In genomic region chr4:145496292-145496691, GRCh38 we compare ENCODE assay signal across 18 cellular contexts. TPM values are rescaled to one million over a fixed set of nuclear protein-coding genes. Genes with fewer than 3 reads are reported as not detected.
DNase-seq lines count a peak whose midpoint lies in the region; ATAC-seq, FAIRE-seq and TF ChIP-seq lines count a peak whose summit lies in the region.
"Had no signal": no experiment of that assay in that cellular context is flagged by ENCODE, and none has a peak within 500 bp of the region (broad histone marks: within the 10 kb centered on the region; RNA-seq: fewer than 3 reads in every experiment).

No MANE protein-coding gene starts in this region.

- H3K9me3 ChIP-seq in OCI-LY7 (ENCODE audit: low read length): no peaks in the 10 kb centered on the region
- H3K9me3 ChIP-seq in GM12878 (replicated peaks; ENCODE audit: control insufficient read depth, insufficient read depth, low read length): no peaks in the 10 kb centered on the region

- in situ Hi-C loops in GM12878 (cut with MboI): no loop called here

- H4K20me1 ChIP-seq in OCI-LY7 (ENCODE audit: insufficient read depth, low read length) (peaks cover 9% of the 10 kb centered on the region; the same call in 1 of the 2 replicates), GM12878 (ENCODE audit: control insufficient read depth, insufficient read depth) (no peaks in the 10 kb centered on the region)

- no peak overlapping the region for H3K4me3 ChIP-seq in OCI-LY7 (ENCODE audit: low read depth, low read length, poor library complexity, severe bottlenecking)
- no peak overlapping the region for H3K4me3 ChIP-seq in GM12878
- H3K4me3 ChIP-seq: BLaER1 treated with 17β-estradiol and CSF1 and Interleukin-3, amounts not matched to agents 10 nM and 100 nM had no signal

- intact Hi-C loops in OCI-LY7 (cut with micrococcal nuclease; ENCODE audit: unreplicated experiment) (no loop called here), GM12878 (cut with micrococcal nuclease; ENCODE audit: unreplicated experiment) (no loop called here), Calu3 (cut with micrococcal nuclease; ENCODE audit: unreplicated experiment) (no loop called here)

- BruUV-seq in OCI-LY7 (replicated peaks; lab: Mats Ljungman, UMichigan) (no TSS peak), GM12878 (replicated peaks; lab: Mats Ljungman, UMichigan) (no TSS peak), Calu3 (replicated peaks; lab: Mats Ljungman, UMichigan) (no TSS peak)

- no peaks in the 10 kb centered on the region for H3K36me3 Mint-ChIP-seq in naive thymus-derived CD8-positive, alpha-beta T cell
- no peaks in the 10 kb centered on the region for H3K36me3 Mint-ChIP-seq in Calu3 (ENCODE audit: insufficient read depth, unreplicated experiment)
- H3K36me3 Mint-ChIP-seq: CD8-positive, alpha-beta T cell had no signal

- no peak overlapping the region for H3K4me3 Mint-ChIP-seq in naive thymus-derived CD8-positive, alpha-beta T cell
- no peak overlapping the region for H3K4me3 Mint-ChIP-seq in Calu3 (ENCODE audit: low read depth, unreplicated experiment)
- H3K4me3 Mint-ChIP-seq: B cell; CD8-positive, alpha-beta T cell; H9; IgD-negative memory B cell had no signal

- no peaks in the 10 kb centered on the region for H3K9me2 ChIP-seq in OCI-LY7 (ENCODE audit: insufficient read depth, low read length)

- H3K79me2 ChIP-seq in OCI-LY7 (ENCODE audit: insufficient read depth, low read depth, low read length) (peaks cover 99% of the 10 kb centered on the region), GM12878 (ENCODE audit: control insufficient read depth, insufficient read depth, low read length) (peaks cover 30% of the 10 kb centered on the region)

- no peaks in the 10 kb centered on the region for H3K9me3 Mint-ChIP-seq in naive thymus-derived CD8-positive, alpha-beta T cell
- no peaks in the 10 kb centered on the region for H3K9me3 Mint-ChIP-seq in Calu3 (ENCODE audit: low read depth, unreplicated experiment)
- H3K9me3 Mint-ChIP-seq: CD8-positive, alpha-beta T cell; H9 had no signal

- no peak overlapping the region for H3K27ac Mint-ChIP-seq in naive thymus-derived CD8-positive, alpha-beta T cell
- no peak overlapping the region for H3K27ac Mint-ChIP-seq in Calu3 (ENCODE audit: unreplicated experiment)
- H3K27ac Mint-ChIP-seq: B cell; CD8-positive, alpha-beta T cell; H9; IgD-negative memory B cell had no signal

- TF ChIP-seq POLR2A in GM12892 (IDR thresholded peaks at IDR 0.05; ENCODE audit: low read depth, low read length) (no peak), GM12878 (IDR thresholded peaks at IDR 0.05; ENCODE audit: low read depth, low read length) (no peak)

- SMC1A ChIA-PET in GM12878 (lab: Charles Lee; ENCODE audit: uncharacterized antibody, unreplicated experiment): interaction anchor here (0.7 to 1.1 kb wide), 2 partner anchors 69 to 280 kb away, joined by 4 to 5 read pairs; no protein-coding TSS in a partner anchor

- H3K27me3 ChIP-seq in GM12878 (replicated peaks in 1 of 2; ENCODE audit: control insufficient read depth in 2 of 2, insufficient read depth in 2 of 2, low read length in 1 of 2): no peaks in the 10 kb centered on the region; a peak in 1 of 4 replicates
- H3K27me3 ChIP-seq: BLaER1 treated with 17β-estradiol and CSF1 and Interleukin-3, amounts not matched to agents 10 nM and 100 nM had no signal

- POLR2A ChIA-PET in OCI-LY7 (lab: Charles Lee): interaction anchor here (0.7 to 2.2 kb wide), 4 partner anchors 9 to 32 kb away, joined by 3 to 13 read pairs (median 11); partner anchors contain the start of gene SMAD1
- POLR2A ChIA-PET in GM12878 (lab: Charles Lee): no interaction called here
- POLR2A ChIA-PET in naive thymus-derived CD8-positive, alpha-beta T cell (lab: Charles Lee): no interaction called here

- TF ChIP-seq CTCF in OCI-LY7 (conservative IDR thresholded peaks at IDR 0.05; ENCODE audit: low read length) (no peak), GM12878 (IDR thresholded peaks at IDR 0.05 in 2 of 3, conservative IDR thresholded peaks at IDR 0.05 in 1 of 3; ENCODE audit: control insufficient read depth in 2 of 3, extremely low read depth in 1 of 3, insufficient read depth in 1 of 3, low read depth in 3 of 3, low read length in 3 of 3) (no peak), Calu3 (IDR thresholded peaks at IDR 0.05; ENCODE audit: unreplicated experiment) (no peak)

- H3K4me2 ChIP-seq in OCI-LY7 (ENCODE audit: low read length) (peak overlapping the region; percentile 86), GM12878 (ENCODE audit: control insufficient read depth, insufficient read depth) (no peak overlapping the region)

- FAIRE-seq in GM12892 (lab: Jason Lieb, UNC) (peak; percentile 27), GM12878 (lab: Jason Lieb, UNC) (no peak)
- FAIRE-seq: H1, HepG2 had no signal

- ATAC-seq in GM12878: no peak
- no peak for ATAC-seq in naive thymus-derived CD8-positive, alpha-beta T cell
- no peak for ATAC-seq in HG03520 (IDR thresholded peaks at IDR 0.05; ENCODE audit: unreplicated experiment)
- ATAC-seq: CD8-positive, alpha-beta T cell; HepG2 had no signal

- peak overlapping the region; percentile 99 for H3K27ac ChIP-seq in OCI-LY7 (ENCODE audit: low read depth, low read length, poor library complexity, severe bottlenecking)
- no peak overlapping the region for H3K27ac ChIP-seq in GM12878 (ENCODE audit: control insufficient read depth, insufficient read depth)
- H3K27ac ChIP-seq: BLaER1 treated with 17β-estradiol and CSF1 and Interleukin-3, amounts not matched to agents 10 nM and 100 nM had no signal

- WGBS in GM12878 (ENCODE audit: insufficient coverage, insufficient replicate concordance, low lambda C conversion rate, missing lambda C conversion rate): 66% methylated on average over 5 of the region's 5 CpGs

- H3K9ac ChIP-seq in GM12878 (ENCODE audit: control insufficient read depth, insufficient read depth, low read length): no peak overlapping the region
- H3K9ac ChIP-seq: BLaER1 treated with 17β-estradiol and CSF1 and Interleukin-3, amounts not matched to agents 10 nM and 100 nM had no signal

- TF ChIP-seq RAD21 in GM12878 (IDR thresholded peaks at IDR 0.05; ENCODE audit: insufficient read depth, low read depth, low read length): no peak

- H3K4me1 Mint-ChIP-seq in naive thymus-derived CD8-positive, alpha-beta T cell: peaks cover 0 to 9% (median 0%) of the 10 kb centered on the region in 4 donors
- H3K4me1 Mint-ChIP-seq in Calu3 (ENCODE audit: low read depth, unreplicated experiment): no peaks in the 10 kb centered on the region

- peaks cover 0 to 2% (median 0%) of the 10 kb centered on the region in 5 donors for H3K27me3 Mint-ChIP-seq in naive thymus-derived CD8-positive, alpha-beta T cell
- no peaks in the 10 kb centered on the region for H3K27me3 Mint-ChIP-seq in Calu3 (ENCODE audit: unreplicated experiment)

- DNase-seq in GM12892 (ENCODE audit: insufficient read length) (no peak), OCI-LY7 (ENCODE audit: low spot score) (no peak), GM12878 (ENCODE audit: low read depth, low spot score) (no peak), Calu3 (no peak)
- DNase-seq in naive thymus-derived CD8-positive, alpha-beta T cell: no peak
- DNase-seq: CD8-positive, alpha-beta T cell; DMS 273 treated with DMSO at 0.1 percent for 48 hours; DMS53; DND-41; GDM1; H9; KBM-7 had no signal

- H2AFZ ChIP-seq in OCI-LY7 (ENCODE audit: low read length) (no peak overlapping the region), GM12878 (ENCODE audit: control insufficient read depth, low read depth, low read length) (no peak overlapping the region)

- H3K36me3 ChIP-seq in OCI-LY7 (ENCODE audit: insufficient read depth, low read length) (peaks cover 50% of the 10 kb centered on the region), GM12878 (ENCODE audit: control insufficient read depth in 2 of 2, insufficient read depth in 2 of 2, low read length in 1 of 2) (no peaks in the 10 kb centered on the region)

- peaks cover 100% of the 10 kb centered on the region for H3K4me1 ChIP-seq in OCI-LY7 (ENCODE audit: insufficient read depth, low read length, poor library complexity, severe bottlenecking)
- H3K4me1 ChIP-seq in GM12878 (ENCODE audit: control insufficient read depth, insufficient read depth, low read length): peaks cover 14% of the 10 kb centered on the region

- no peak for TF ChIP-seq EP300 in GM12878 (IDR thresholded peaks at IDR 0.05; ENCODE audit: borderline replicate concordance in 1 of 2, control insufficient read depth in 1 of 2, low read depth in 2 of 2, low read length in 2 of 2)

- CTCF ChIA-PET in OCI-LY7 (lab: Charles Lee; ENCODE audit: unreplicated experiment): no interaction called here
- CTCF ChIA-PET in GM12878 (lab: Yijun Ruan, JAX): interaction anchor here (1.0 kb wide), 1 partner anchor 120 kb away, joined by 4 read pairs; no protein-coding TSS in a partner anchor
- CTCF ChIA-PET in Calu3 (lab: Charles Lee): interaction anchor here (0.5 kb wide), 1 partner anchor 11 kb away, joined by 3 read pairs; no protein-coding TSS in a partner anchor

- RAD21 ChIA-PET in GM12878 (lab: Charles Lee; ENCODE audit: unreplicated experiment): no interaction called here

TF ChIP-seq in GM12878, 131 proteins besides CTCF, POLR2A, EP300 and RAD21:
- TF ChIP-seq RUNX3 (IDR thresholded peaks at IDR 0.05; ENCODE audit: low read length) (peak; percentile 58; the same call in 1 of the 2 replicates), CBFB (IDR thresholded peaks at IDR 0.05; ENCODE audit: low read depth) (no peak)

RNA-seq across cellular contexts. Expression of gene SMAD1, which starts 14.6 kb away (rescaled TPM):
- polyA plus RNA-seq in GM12892 (2012; ENCODE audit: missing spikeins): 5.0 TPM
- 56.4 and 60.9 TPM in 2 replicates for total RNA-seq in OCI-LY7 (2014; rRNA removed; shearing (Covaris generic))
- 39.9 and 57.4 TPM in 2 replicates for total RNA-seq in OCI-LY7 (2022)
- 2.0 and 2.4 TPM in 2 replicates for total RNA-seq in GM12878 (2013; cell fraction: nucleolus; rRNA removed)
- total RNA-seq in GM12878 (2014; rRNA removed): 12.4 and 19.9 TPM in 2 replicates
- total RNA-seq in GM12878 (2014; rRNA removed; fragmentation: Illumina TruSeq; extraction: Trizol): 14.5 and 16.5 TPM in 2 replicates
- 13.5 and 13.8 TPM in 2 replicates for total RNA-seq in GM12878 (2021)
- 5.1 TPM for polyA plus RNA-seq in GM12878 (2011; ENCODE audit: low read depth)
- polyA plus RNA-seq in GM12878 (2011; rRNA removed): 0.23 and 0.29 TPM in 2 replicates
- 0.17 and 0.22 TPM in 2 replicates for polyA plus RNA-seq in GM12878 (2011; cell fraction: cytosol; rRNA removed)
- 0.16 and 0.59 TPM in 2 replicates for polyA plus RNA-seq in GM12878 (2011; cell fraction: nucleus; rRNA removed)
- 6.6 and 8.3 TPM in 2 replicates for polyA plus RNA-seq in GM12878 (2012)
- polyA plus RNA-seq in GM12878 (2014; fragmentation: Illumina TruSeq; extraction: Trizol): 17.5 and 20.5 TPM in 2 replicates
- polyA plus RNA-seq in GM12878 (2014; fragmentation: Nextera tagmentation; extraction: Ambion mirVana): 10 to 100 TPM in 1 of 2 experiments, 1 to 10 TPM in 1; 7.8 to 11.6 TPM
- polyA plus RNA-seq in GM12878 (2014; rRNA removed): 10.6 and 13.4 TPM in 2 replicates
- polyA plus RNA-seq in GM12878 (2016; fragmentation: Nextera tagmentation; extraction: Ambion mirVana): 10 to 100 TPM; 16.1 to 17.0 TPM
- polyA minus RNA-seq in GM12878 (2011; rRNA and poly(A)+ RNA removed): 1.1 TPM in 1 of 2 replicates, not detected in the other
- 0.73 TPM in 1 of 2 replicates, not detected in the other for polyA minus RNA-seq in GM12878 (2011; cell fraction: cytosol; rRNA and poly(A)+ RNA removed)
- not detected in 2 replicates for polyA minus RNA-seq in GM12878 (2011; cell fraction: nucleus; rRNA and poly(A)+ RNA removed)
- total RNA-seq in naive thymus-derived CD8-positive, alpha-beta T cell: not detected
- under 1 TPM; 0.34 to 0.73 (median 0.67) TPM for polyA plus RNA-seq in naive thymus-derived CD8-positive, alpha-beta T cell
- 15.3 and 19.3 TPM in 2 replicates for total RNA-seq in Calu3 (2022)
- total RNA-seq: B cell; CD8-positive, alpha-beta T cell had no signal
- polyA plus RNA-seq: IgD-negative memory B cell had no signal
